Comparison of ENCODE assay signal across 8 cellular contexts in genomic region chr14:102516531-102517411, GRCh38. TPM values are rescaled to one million over a fixed set of nuclear protein-coding genes. Genes with fewer than 3 reads are reported as not detected.
A peak's percentile ranks its signal among the peaks of the same experiment; 100 is the strongest.
DNase-seq lines count a peak whose midpoint lies in the region; ATAC-seq and TF ChIP-seq lines count a peak whose summit lies in the region.

No MANE protein-coding gene starts in this region.

- H3K4me1 ChIP-seq in RWPE2 (ENCODE audit: insufficient read depth, poor library complexity, severe bottlenecking), result no peaks in the 10 kb centered on the region
- peaks cover 0 to 13% (median 5%) of the 10 kb centered on the region in 9 donors for H3K4me1 ChIP-seq in heart right ventricle
- H3K4me1 ChIP-seq in psoas muscle, result peaks cover 5% of the 10 kb centered on the region

- H3K9me3 ChIP-seq in RWPE2 (ENCODE audit: severe bottlenecking) (no peaks in the 10 kb centered on the region), heart right ventricle (no peaks in the 10 kb centered on the region), psoas muscle (no peaks in the 10 kb centered on the region)

- H3K27me3 ChIP-seq in RWPE2 (ENCODE audit: insufficient read depth, poor library complexity, severe bottlenecking) (no peaks in the 10 kb centered on the region), heart right ventricle (no peaks in the 10 kb centered on the region), psoas muscle (ENCODE audit: insufficient read depth in 3 of 3, low read length in 2 of 3) (no peaks in the 10 kb centered on the region)

- peak overlapping the region; percentile 50 for H3K4me3 ChIP-seq in RWPE2 (ENCODE audit: severe bottlenecking)
- H3K4me3 ChIP-seq in heart right ventricle, result peak overlapping the region; percentile 42 to 94 (median 74)
- peak overlapping the region; percentile 75 for H3K4me3 ChIP-seq in psoas muscle

- H3K36me3 ChIP-seq in RWPE2 (ENCODE audit: low read depth) (no peaks in the 10 kb centered on the region), heart right ventricle (no peaks in the 10 kb centered on the region), psoas muscle (ENCODE audit: insufficient read depth in 1 of 2, low read depth in 1 of 2) (no peaks in the 10 kb centered on the region)

- intact Hi-C loops in heart right ventricle (cut with DNase I), result loop anchor here in 7 of 10 donors (1.0 to 10.0 kb wide), 5 partner anchors 76 to 202 kb away; partner anchors contain the start of genes CINP (in 1 of the 7), TECPR2 (in 1 of the 7) and ZNF839 (in 1 of the 7)
- intact Hi-C loops in psoas muscle (cut with DNase I), result loop anchor here in 1 of 2 donors (1.0 to 5.0 kb wide), 2 partner anchors 44 to 79 kb away; no protein-coding TSS in a partner anchor

- WGBS in heart right ventricle, 2 donors, result 0 to 1% methylated on average over 67 to 98 of the region's 98 CpGs
- 1 to 3% (median 2%) methylated on average over 46 to 98 of the region's 98 CpGs for WGBS in psoas muscle, 3 donors

- H3K27ac ChIP-seq in RWPE2 (ENCODE audit: poor library complexity, severe bottlenecking) (no peak overlapping the region), heart right ventricle (peak overlapping the region in 8 of 10 donors; percentile 44 to 83 (median 62)), psoas muscle (peak overlapping the region; percentile 46)

- peak; percentile 58 for DNase-seq in DMS53 (lab: John Stamatoyannopoulos, UW)
- no peak for DNase-seq in DMS53 treated with DMSO at 0.1 percent for 48 hours (lab: John Stamatoyannopoulos, UW; ENCODE audit: unreplicated experiment)
- peak; percentile 69 for DNase-seq in RWPE2 (ENCODE audit: low spot score)
- peak; percentile 64 for DNase-seq in activated naive CD4-positive, alpha-beta T cell treated with anti-CD3 and anti-CD28 coated beads, Interleukin-2, amount 50 U/mL, for 16 hours
- DNase-seq in heart right ventricle, result peak in 1 of 2 donors; percentile 73
- peak; percentile 61 to 81 for DNase-seq in psoas muscle
- no peak for DNase-seq in kidney glomerular epithelial cell (lab: John Stamatoyannopoulos, UW)

- TF ChIP-seq CTCF in RWPE2 (IDR thresholded peaks at IDR 0.05; ENCODE audit: poor library complexity, severe bottlenecking) (peak; percentile 99), heart right ventricle (IDR thresholded peaks at IDR 0.05) (peak; percentile 74 to 100 (median 87)), psoas muscle (IDR thresholded peaks at IDR 0.05) (peak; percentile 100)

- peak; percentile 56 for ATAC-seq in HG03135 (IDR thresholded peaks at IDR 0.05; ENCODE audit: unreplicated experiment)
- ATAC-seq in RWPE2 (ENCODE audit: low read depth), result peak; percentile 62
- ATAC-seq in heart right ventricle, result peak; percentile 75 to 84 (median 79)
- ATAC-seq in psoas muscle, result peak; percentile 78 to 89 (median 86)

RNA-seq across cellular contexts. Expression of gene ANKRD9, which starts 7.2 kb away (rescaled TPM):
- total RNA-seq in heart right ventricle, result 100 to 1,000 TPM in 8 of 10 donors, 10 to 100 TPM in 2; 94.4 to 264 (median 124) TPM
- 100 to 1,000 TPM; 102 to 117 TPM for polyA plus RNA-seq in heart right ventricle
- 100 to 1,000 TPM in 2 of 4 donors, 10 to 100 TPM in 2; 48.1 to 126 (median 98.0) TPM for total RNA-seq in psoas muscle
- 10 to 100 TPM; 22.7 to 74.4 (median 36.6) TPM for polyA plus RNA-seq in psoas muscle

Comparison
In these comparisons a context has a peak if more than half of its experiments do, and no peak if none do; other contexts are left out.
1. DNase-seq: peak in DMS53 (single experiment), RWPE2 (single experiment), activated naive CD4-positive, alpha-beta T cell treated with anti-CD3 and anti-CD28 coated beads, Interleukin-2, amount 50 U/mL, for 16 hours (single experiment) and psoas muscle (2 of 2); none in DMS53 treated with DMSO at 0.1 percent for 48 hours (single experiment) and kidney glomerular epithelial cell (single experiment).
2. Peak in every context shown above with its lines, with median percentiles within 50 percentile points of each other: ATAC-seq, H3K4me3 ChIP-seq and CTCF ChIP-seq.